ENCODE assay signal across 13 cellular contexts in genomic region chr9:98099346-98099745, GRCh38. TPM values are rescaled to one million over a fixed set of nuclear protein-coding genes. Genes with fewer than 3 reads are reported as not detected.
DNase-seq lines count a peak whose midpoint lies in the region; ATAC-seq and TF ChIP-seq lines count a peak whose summit lies in the region.
"Had no signal": no experiment of that assay in that cellular context is flagged by ENCODE, and none has a peak within 500 bp of the region (broad histone marks: within the 10 kb centered on the region; RNA-seq: fewer than 3 reads in every experiment).

No MANE protein-coding gene starts in this region.

- intact Hi-C loops in natural killer cell (cut with micrococcal nuclease) (no loop called here), sigmoid colon (cut with DNase I) (no loop called here)

- TF ChIP-seq CTCF in KMS-11 (conservative IDR thresholded peaks at IDR 0.05; ENCODE audit: low read depth, low read length): no peak
- TF ChIP-seq CTCF in natural killer cell (IDR thresholded peaks at IDR 0.05): no peak
- no peak for TF ChIP-seq CTCF in sigmoid colon (IDR thresholded peaks at IDR 0.05)

- peak overlapping the region; percentile 81 for H3K27ac ChIP-seq in KMS-11
- no peak overlapping the region for H3K27ac ChIP-seq in sigmoid colon
- H3K27ac ChIP-seq: ovary had no signal

- H3K4me3 ChIP-seq in KMS-11 (IDR thresholded peaks at IDR 0.05; ENCODE audit: insufficient read depth, low read depth, low read length): no peak overlapping the region
- no peak overlapping the region for H3K4me3 ChIP-seq in sigmoid colon
- H3K4me3 ChIP-seq: ovary had no signal

- H3K4me1 ChIP-seq in KMS-11 (ENCODE audit: low read depth, poor library complexity, severe bottlenecking) (peaks cover 91% of the 10 kb centered on the region), sigmoid colon (no peaks in the 10 kb centered on the region)

- H3K79me2 ChIP-seq in KMS-11 (ENCODE audit: insufficient read depth, low read depth): peaks cover 16% of the 10 kb centered on the region; the same call in 1 of the 2 replicates

- H3K9ac ChIP-seq in KMS-11: no peak overlapping the region; the same call in 1 of the 2 replicates

- POLR2A ChIA-PET in activated CD4-positive, alpha-beta T cell treated with anti-CD3 and anti-CD28 coated beads, Interleukin-2, amount 10 ng/mL, durations not matched to agents 7 days and 5 days (lab: Charles Lee): interaction anchor here (0.6 kb wide), 1 partner anchor 43 kb away, joined by 5 read pairs; no protein-coding TSS in a partner anchor

- H3K4me1 Mint-ChIP-seq in activated CD4-positive, alpha-beta T cell treated with anti-CD3 and anti-CD28 coated beads, Interleukin-2, amount 10 ng/mL, durations not matched to agents 7 days and 5 days: peaks cover 76% of the 10 kb centered on the region
- peaks cover 43% of the 10 kb centered on the region for H3K4me1 Mint-ChIP-seq in activated T-helper 17 cell treated with anti-CD3 and anti-CD28 coated beads, Interleukin-2, amount 50 U/mL, for 72 hours
- peaks cover 47 to 59% of the 10 kb centered on the region in 2 donors for H3K4me1 Mint-ChIP-seq in natural killer cell

- no peaks in the 10 kb centered on the region for H3K9me3 ChIP-seq in sigmoid colon
- H3K9me3 ChIP-seq: ovary had no signal

- no peak for DNase-seq in activated CD4-positive, alpha-beta T cell treated with anti-CD3 and anti-CD28 coated beads, Interleukin-2, amount 10 ng/mL, durations not matched to agents 7 days and 5 days
- DNase-seq in activated CD4-positive, alpha-beta T cell treated with anti-CD3 and anti-CD28 coated beads for 4 hours: no peak
- no peak for DNase-seq in natural killer cell
- no peak for DNase-seq in NCI-H187 (lab: John Stamatoyannopoulos, UW)
- DNase-seq in sigmoid colon: no peak
- DNase-seq in kidney tubule cell (ENCODE audit: low spot score): no peak
- DNase-seq: foreskin melanocyte, KG1, NCI-H526, ovary had no signal

- no peak overlapping the region for H2AFZ ChIP-seq in KMS-11 (ENCODE audit: low read depth)

- H4K20me1 ChIP-seq in KMS-11 (ENCODE audit: insufficient read depth): no peaks in the 10 kb centered on the region

- peaks cover 70% of the 10 kb centered on the region for H3K36me3 Mint-ChIP-seq in activated CD4-positive, alpha-beta T cell treated with anti-CD3 and anti-CD28 coated beads, Interleukin-2, amount 10 ng/mL, durations not matched to agents 7 days and 5 days (ENCODE audit: low read depth)
- peaks cover 63% of the 10 kb centered on the region for H3K36me3 Mint-ChIP-seq in activated T-helper 17 cell treated with anti-CD3 and anti-CD28 coated beads, Interleukin-2, amount 50 U/mL, for 72 hours (ENCODE audit: low read depth)
- peaks cover 6% of the 10 kb centered on the region for H3K36me3 Mint-ChIP-seq in natural killer cell

- CTCF ChIA-PET in activated CD4-positive, alpha-beta T cell treated with anti-CD3 and anti-CD28 coated beads, Interleukin-2, amount 10 ng/mL, durations not matched to agents 7 days and 5 days (lab: Charles Lee): interaction anchor here (2.3 to 7.1 kb wide), 2 partner anchors 12 to 19 kb away, joined by 9 to 39 read pairs; partner anchors contain the start of gene TRIM14

- H3K9me3 Mint-ChIP-seq in activated CD4-positive, alpha-beta T cell treated with anti-CD3 and anti-CD28 coated beads, Interleukin-2, amount 10 ng/mL, durations not matched to agents 7 days and 5 days: no peaks in the 10 kb centered on the region
- no peaks in the 10 kb centered on the region for H3K9me3 Mint-ChIP-seq in activated T-helper 17 cell treated with anti-CD3 and anti-CD28 coated beads, Interleukin-2, amount 50 U/mL, for 72 hours
- H3K9me3 Mint-ChIP-seq in natural killer cell: no peaks in the 10 kb centered on the region
- H3K9me3 Mint-ChIP-seq: mesothelial cell of epicardium had no signal

- H3K27ac Mint-ChIP-seq in activated CD4-positive, alpha-beta T cell treated with anti-CD3 and anti-CD28 coated beads, Interleukin-2, amount 10 ng/mL, durations not matched to agents 7 days and 5 days: peak overlapping the region; percentile 88
- peak overlapping the region; percentile 95 for H3K27ac Mint-ChIP-seq in activated T-helper 17 cell treated with anti-CD3 and anti-CD28 coated beads, Interleukin-2, amount 50 U/mL, for 72 hours
- H3K27ac Mint-ChIP-seq in natural killer cell: peak overlapping the region; percentile 89 to 92

- 91 to 99% methylated on average over 2 of the region's 2 CpGs for WGBS in sigmoid colon, 2 donors

- H3K27me3 Mint-ChIP-seq in activated CD4-positive, alpha-beta T cell treated with anti-CD3 and anti-CD28 coated beads, Interleukin-2, amount 10 ng/mL, durations not matched to agents 7 days and 5 days: no peaks in the 10 kb centered on the region
- no peaks in the 10 kb centered on the region for H3K27me3 Mint-ChIP-seq in activated T-helper 17 cell treated with anti-CD3 and anti-CD28 coated beads, Interleukin-2, amount 50 U/mL, for 72 hours
- H3K27me3 Mint-ChIP-seq in natural killer cell (ENCODE audit: low read depth in 2 of 2): no peaks in the 10 kb centered on the region

- H3K4me3 Mint-ChIP-seq in activated CD4-positive, alpha-beta T cell treated with anti-CD3 and anti-CD28 coated beads, Interleukin-2, amount 10 ng/mL, durations not matched to agents 7 days and 5 days: no peak overlapping the region
- H3K4me3 Mint-ChIP-seq in activated T-helper 17 cell treated with anti-CD3 and anti-CD28 coated beads, Interleukin-2, amount 50 U/mL, for 72 hours: peak overlapping the region; percentile 83
- H3K4me3 Mint-ChIP-seq in natural killer cell: no peak overlapping the region

- H3K36me3 ChIP-seq in KMS-11 (ENCODE audit: insufficient read depth): no peaks in the 10 kb centered on the region
- peaks cover 0 to 15% (median 0%) of the 10 kb centered on the region in 4 donors for H3K36me3 ChIP-seq in sigmoid colon
- H3K36me3 ChIP-seq: ovary had no signal

- H3K4me2 ChIP-seq in KMS-11: peak overlapping the region; percentile 73; the same call in 1 of the 2 replicates

- no peak for TF ChIP-seq EP300 in sigmoid colon (IDR thresholded peaks at IDR 0.05)

- no peak for ATAC-seq in activated T-helper 17 cell treated with anti-CD3 and anti-CD28 coated beads, Interleukin-2, amount 50 U/mL, for 72 hours (replicated peaks)
- ATAC-seq in natural killer cell: no peak

- H3K27me3 ChIP-seq in KMS-11 (ENCODE audit: insufficient read depth, low read depth): no peaks in the 10 kb centered on the region
- no peaks in the 10 kb centered on the region for H3K27me3 ChIP-seq in sigmoid colon
- H3K27me3 ChIP-seq: ovary had no signal

- TF ChIP-seq POLR2A in sigmoid colon (IDR thresholded peaks at IDR 0.05): no peak

RNA-seq across cellular contexts. Expression of gene TRIM14, which starts 19.7 kb away (rescaled TPM):
- total RNA-seq in activated CD4-positive, alpha-beta T cell treated with anti-CD3 and anti-CD28 coated beads, Interleukin-2, amount 10 ng/mL, durations not matched to agents 7 days and 5 days: 100 to 1,000 TPM; 116 to 124 TPM
- 10 to 100 TPM; 43.4 to 57.8 TPM for total RNA-seq in activated T-helper 17 cell treated with anti-CD3 and anti-CD28 coated beads, Interleukin-2, amount 50 U/mL, for 72 hours
- total RNA-seq in natural killer cell (10 to 100 TPM; 45.1 to 66.5 (median 65.3) TPM), sigmoid colon (10 to 100 TPM in 2 of 4 donors, 1 to 10 TPM in 2; 7.2 to 13.2 (median 9.0) TPM)
- polyA plus RNA-seq in sigmoid colon: 10 to 100 TPM; 14.4 to 40.1 (median 17.8) TPM

RNA-seq across cellular contexts. Expression of gene NANS, which starts 42.8 kb away (rescaled TPM):
- 10 to 100 TPM; 37.2 to 38.3 TPM for total RNA-seq in activated CD4-positive, alpha-beta T cell treated with anti-CD3 and anti-CD28 coated beads, Interleukin-2, amount 10 ng/mL, durations not matched to agents 7 days and 5 days
- 10 to 100 TPM; 46.4 to 54.4 TPM for total RNA-seq in activated T-helper 17 cell treated with anti-CD3 and anti-CD28 coated beads, Interleukin-2, amount 50 U/mL, for 72 hours
- 10 to 100 TPM; 30.7 to 36.8 (median 34.1) TPM for total RNA-seq in natural killer cell
- total RNA-seq in sigmoid colon: 10 to 100 TPM; 24.6 to 38.1 (median 28.4) TPM
- polyA plus RNA-seq in sigmoid colon: 100 to 1,000 TPM; 316 to 470 (median 434) TPM
